ENCODE assay signal across 1 cellular context in the genomic region with DNA sequence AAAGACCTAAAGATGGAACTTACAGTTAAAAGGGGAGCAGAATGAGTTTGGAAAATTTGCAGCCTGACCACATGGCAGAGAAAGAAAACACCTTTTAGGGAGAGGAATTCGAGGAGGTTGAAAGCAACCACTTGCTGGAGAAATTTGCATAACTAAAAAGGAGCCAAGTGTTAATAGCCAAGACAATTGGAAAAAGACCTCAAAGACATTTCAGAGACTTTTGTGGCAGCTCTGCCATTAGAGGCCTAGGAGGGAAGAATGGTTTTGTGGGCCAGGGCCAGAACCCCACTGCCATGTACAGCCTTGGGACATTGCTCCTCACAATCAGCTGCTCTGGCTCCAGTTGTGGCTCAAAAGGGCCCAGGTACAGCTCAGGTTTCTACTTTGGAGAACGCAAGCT.
TF ChIP-seq lines count a peak whose summit lies in the region.

No MANE protein-coding gene starts in this region.

TF ChIP-seq in WTC11, 78 proteins besides CTCF, POLR2A, EP300 and RAD21:
- TF ChIP-seq ATF2 (CRISPR knock-in tag; IDR thresholded peaks at IDR 0.05; ENCODE audit: borderline replicate concordance, low read depth) (no peak), CREM (CRISPR knock-in tag; IDR thresholded peaks at IDR 0.05) (no peak), JUN (CRISPR knock-in tag; IDR thresholded peaks at IDR 0.05) (no peak), ZNF416 (CRISPR knock-in tag; IDR thresholded peaks at IDR 0.05) (no peak), USF2 (CRISPR knock-in tag; IDR thresholded peaks at IDR 0.05) (no peak)
